ENCODE assay signal across 23 cellular contexts in the genomic region with DNA sequence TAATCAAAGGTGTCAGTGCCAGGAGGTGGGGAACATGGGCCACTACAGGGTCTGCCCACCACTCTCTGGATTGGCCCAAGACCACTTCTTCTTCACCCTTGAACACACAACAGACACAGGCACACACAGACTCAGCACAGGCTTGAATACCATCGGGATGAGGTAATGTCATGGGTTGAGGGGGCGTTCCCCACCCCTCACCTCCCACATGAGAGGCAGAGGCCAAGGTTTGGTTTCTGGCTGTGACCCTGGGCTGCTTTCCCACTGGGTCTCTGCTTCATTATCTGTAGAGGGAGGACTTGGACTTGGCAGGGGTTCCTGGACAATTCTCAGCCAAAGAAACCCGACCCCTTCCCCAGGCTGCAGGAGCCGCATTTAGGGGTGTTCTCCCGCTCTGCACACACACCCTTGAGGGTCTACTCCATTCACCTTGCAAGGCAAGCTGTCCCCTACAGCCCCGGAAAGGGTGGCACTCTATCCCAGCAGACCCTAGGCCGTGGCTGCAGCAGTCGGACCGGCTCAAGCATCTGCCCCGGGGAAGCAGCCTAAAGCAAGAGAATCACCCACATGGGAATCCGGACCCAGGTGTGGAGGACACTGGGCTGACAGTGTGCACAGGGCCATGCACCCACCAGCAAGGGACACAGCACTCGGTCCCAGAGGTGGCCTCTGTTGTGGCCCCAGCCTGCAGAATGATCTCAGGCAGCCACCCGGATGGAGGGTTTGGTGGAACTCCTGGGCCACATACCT.
DNase-seq lines count a peak whose midpoint lies in the region; ATAC-seq and TF ChIP-seq lines count a peak whose summit lies in the region.
"Had no signal": no experiment of that assay in that cellular context is flagged by ENCODE, and none has a peak within 500 bp of the region (broad histone marks: within the 10 kb centered on the region; RNA-seq: fewer than 3 reads in every experiment).

No MANE protein-coding gene starts in this region.

- H3K27me3 ChIP-seq in H7 (ENCODE audit: control insufficient read depth, insufficient read depth, low read length) (no peaks in the 10 kb centered on the region), tibial artery (peaks cover 0 to 9% of the 10 kb centered on the region in 2 donors)
- H3K27me3 ChIP-seq: tibial nerve had no signal

- no peak overlapping the region for H3K27ac ChIP-seq in tibial artery
- H3K27ac ChIP-seq: HL-60, left ventricle myocardium inferior, PC-9, tibial nerve had no signal

- H3K36me3 ChIP-seq in H7 (replicated peaks; ENCODE audit: control insufficient read depth, insufficient read depth, low read length) (no peaks in the 10 kb centered on the region), tibial artery (no peaks in the 10 kb centered on the region)
- H3K36me3 ChIP-seq: HAP-1, left ventricle myocardium inferior had no signal

- H3K4me1 ChIP-seq in tibial artery, result peaks cover 0 to 55% (median 36%) of the 10 kb centered on the region in 4 donors
- H3K4me1 ChIP-seq: HAP-1 had no signal

- intact Hi-C loops in sciatic nerve (cut with DNase I), result no loop called here
- intact Hi-C loops in tibial artery (cut with DNase I; ENCODE audit: low total_unique reads), result no loop called here
- intact Hi-C loops in head of caudate nucleus (cut with DNase I), result no loop called here

- no peak for TF ChIP-seq CTCF in astrocyte of the spinal cord (IDR thresholded peaks at IDR 0.05; ENCODE audit: low read depth, low read length)
- no peak for TF ChIP-seq CTCF in tibial artery (IDR thresholded peaks at IDR 0.05)

- in situ Hi-C loops in astrocyte of the spinal cord (cut with HindIII; ENCODE audit: low sequenced_read_pairs), result no loop called here

- no peaks in the 10 kb centered on the region for H3K9me3 ChIP-seq in tibial artery
- H3K9me3 ChIP-seq: HAP-1, left ventricle myocardium inferior, tibial nerve had no signal

- peak; percentile 19 for ATAC-seq in sciatic nerve
- ATAC-seq in GM21786 (IDR thresholded peaks at IDR 0.05; ENCODE audit: unreplicated experiment), result no peak
- ATAC-seq: stimulated activated memory B cell treated with anti-CD40 and anti-IgM and Interleukin-4, amounts not matched to agents 10 μg/mL and 1 μg/mL and 100 μg/mL, for 72 hours had no signal

- DNase-seq in H7 (peak; percentile 60), astrocyte of the spinal cord (ENCODE audit: low read depth, low spot score) (peak; percentile 19), kidney glomerular epithelial cell (lab: John Stamatoyannopoulos, UW) (peak; percentile 42), sciatic nerve (ENCODE audit: low spot score) (no peak), tibial artery (no peak), OCI-M2 (lab: John Stamatoyannopoulos, UW; ENCODE audit: unreplicated experiment) (no peak), head of caudate nucleus (no peak)
- DNase-seq: activated B cell treated with CpG ODN at 0.5 μM for 24 hours; activated CD4-positive, alpha-beta memory T cell treated with anti-CD3 and anti-CD28 coated beads, Interleukin-2, amount 10 ng/mL, durations not matched to agents 7 days and 5 days; activated naive CD4-positive, alpha-beta T cell treated with anti-CD3 and anti-CD28 coated beads, Interleukin-2, amount 10 ng/mL, durations not matched to agents 7 days and 5 days; activated T-cell treated with anti-CD3 and anti-CD28 coated beads, Interleukin-2, amount 50 U/mL, for 1 hour; anterior cingulate cortex; foreskin fibroblast; left ventricle myocardium inferior; NCI-H187 treated with DMSO at 0.1 percent for 48 hours; NCI-H2227 treated with DMSO at 0.1 percent for 48 hours; NCI-H82; PC-9 had no signal

- H3K4me3 ChIP-seq in H7 (ENCODE audit: insufficient read depth, low read depth, low read length) (no peak overlapping the region), astrocyte of the spinal cord (ENCODE audit: low read depth, low read length) (no peak overlapping the region), tibial artery (no peak overlapping the region)
- H3K4me3 ChIP-seq: HAP-1, left ventricle myocardium inferior, PC-9, tibial nerve had no signal

Comparison
In these comparisons a context has a peak if more than half of its experiments do, and no peak if none do; other contexts are left out.
1. DNase-seq: peak in H7 (single experiment), astrocyte of the spinal cord (single experiment) and kidney glomerular epithelial cell (single experiment); none in sciatic nerve (single experiment), tibial artery (0 of 2), OCI-M2 (single experiment) and head of caudate nucleus (0 of 42).